In genomic region chr17:28644782-28645575, GRCh38 we compare ENCODE assay signal across 1 cellular context.
TF ChIP-seq lines count a peak whose summit lies in the region.

Gene BLTP2 (minus strand): TSS chr17:28645158. CDS start chr17:28645056, 102 bp downstream.

TF ChIP-seq in GM12878, 131 proteins besides CTCF, POLR2A, EP300 and RAD21 (continued from another document):
- TF ChIP-seq ZBTB11 (CRISPR knock-in tag; IDR thresholded peaks at IDR 0.05), result peak; percentile 81
- no peak for TF ChIP-seq ZZZ3 (IDR thresholded peaks at IDR 0.05; ENCODE audit: control insufficient read depth, insufficient read length, low read depth)
- peak; percentile 49; the same call in 1 of the 2 replicates for TF ChIP-seq FOXK2 (IDR thresholded peaks at IDR 0.05)
- TF ChIP-seq JUNB (IDR thresholded peaks at IDR 0.05), result no peak
- peak; percentile 60 for TF ChIP-seq NRF1 (conservative IDR thresholded peaks at IDR 0.05; ENCODE audit: low read depth, low read length)
- TF ChIP-seq MEF2B (IDR thresholded peaks at IDR 0.05; ENCODE audit: partially characterized antibody, poor library complexity, severe bottlenecking), result peak; percentile 7
- peak; percentile 31 for TF ChIP-seq SIX5 (IDR thresholded peaks at IDR 0.05; ENCODE audit: low read depth, low read length, severe bottlenecking)
- peak; percentile 50 for TF ChIP-seq E2F8 (IDR thresholded peaks at IDR 0.05; ENCODE audit: low read depth, partially characterized antibody)
- peak; percentile 65; the same call in 1 of the 2 replicates for TF ChIP-seq HDGF (IDR thresholded peaks at IDR 0.05)
- TF ChIP-seq RFX5 (IDR thresholded peaks at IDR 0.05; ENCODE audit: low read depth, low read length), result peak; percentile 37; the same call in 1 of the 2 replicates
- peak; percentile 66 for TF ChIP-seq HCFC1 (IDR thresholded peaks at IDR 0.05; ENCODE audit: low read length)
- 0 out of 2 replicates have a peak, but pooled peaks have one; percentile 19 for TF ChIP-seq NR2F1 (conservative IDR thresholded peaks at IDR 0.05)
- TF ChIP-seq MXI1 (IDR thresholded peaks at IDR 0.05; ENCODE audit: low read depth, low read length), result peak; percentile 73
- TF ChIP-seq SPI1 (IDR thresholded peaks at IDR 0.05; ENCODE audit: borderline replicate concordance, insufficient read depth, low read depth, low read length), result no peak
- no peak for TF ChIP-seq CBX3 (IDR thresholded peaks at IDR 0.05; ENCODE audit: borderline replicate concordance, low read depth)
- TF ChIP-seq BRCA1 (IDR thresholded peaks at IDR 0.05; ENCODE audit: low read depth, low read length), result no peak
- TF ChIP-seq YY1 (IDR thresholded peaks at IDR 0.05; ENCODE audit: low read depth, low read length), result peak; percentile 91
- peak; percentile 77; the same call in 1 of the 2 replicates for TF ChIP-seq SMARCA5 (IDR thresholded peaks at IDR 0.05)
- peak; percentile 83; the same call in 1 of the 2 replicates for TF ChIP-seq MLLT1 (IDR thresholded peaks at IDR 0.05)
- TF ChIP-seq CBFB (IDR thresholded peaks at IDR 0.05; ENCODE audit: low read depth), result 0 out of 2 replicates have a peak, but pooled peaks have one; percentile 42
- TF ChIP-seq BCL3 (IDR thresholded peaks at IDR 0.05; ENCODE audit: borderline replicate concordance, insufficient read depth, low read depth, low read length, poor library complexity, severe bottlenecking), result peak; percentile 60
- TF ChIP-seq DPF2 (IDR thresholded peaks at IDR 0.05), result 0 out of 2 replicates have a peak, but pooled peaks have one; percentile 59
- TF ChIP-seq RELA (IDR thresholded peaks at IDR 0.05; ENCODE audit: borderline replicate concordance, partially characterized antibody), result no peak
- TF ChIP-seq PML (IDR thresholded peaks at IDR 0.05; ENCODE audit: low read length), result peak; percentile 55; the same call in 1 of the 2 replicates
- TF ChIP-seq IKZF1 (conservative IDR thresholded peaks at IDR 0.05), result peak; percentile 76
- no peak for TF ChIP-seq MYB (IDR thresholded peaks at IDR 0.05; ENCODE audit: borderline replicate concordance, low read depth, low read length)
- no peak for TF ChIP-seq ETV6 (conservative IDR thresholded peaks at IDR 0.05 in 1 of 2, IDR thresholded peaks at IDR 0.05 in 1 of 2; ENCODE audit: borderline replicate concordance in 1 of 2, low read depth in 1 of 2)
- TF ChIP-seq MYC (IDR thresholded peaks at IDR 0.05; ENCODE audit: insufficient read depth, insufficient read length, insufficient replicate concordance, low read length, severe bottlenecking), result peak; percentile 64
- peak; percentile 55; the same call in 1 of the 2 replicates for TF ChIP-seq ZNF24 (IDR thresholded peaks at IDR 0.05)
- peak; percentile 67 for TF ChIP-seq ELK1 (IDR thresholded peaks at IDR 0.05; ENCODE audit: low read depth, low read length)
- peak; percentile 30 for TF ChIP-seq E4F1 (IDR thresholded peaks at IDR 0.05; ENCODE audit: borderline replicate concordance, partially characterized antibody)
- 0 out of 2 replicates have a peak, but pooled peaks have one; percentile 43 for TF ChIP-seq ZNF207 (IDR thresholded peaks at IDR 0.05; ENCODE audit: borderline replicate concordance)
- TF ChIP-seq ATF7 (IDR thresholded peaks at IDR 0.05; ENCODE audit: low read depth), result peak; percentile 73
- 0 out of 2 replicates have a peak, but pooled peaks have one; percentile 36 for TF ChIP-seq SMAD5 (IDR thresholded peaks at IDR 0.05; ENCODE audit: low read depth)
- TF ChIP-seq MAX (IDR thresholded peaks at IDR 0.05; ENCODE audit: low read depth, low read length), result peak; percentile 82
- no peak for TF ChIP-seq IRF4 (IDR thresholded peaks at IDR 0.05; ENCODE audit: low read depth, low read length)
- TF ChIP-seq GATAD2B (conservative IDR thresholded peaks at IDR 0.05; ENCODE audit: low read depth), result peak; percentile 79; the same call in 1 of the 2 replicates
- TF ChIP-seq POLR2AphosphoS5 (IDR thresholded peaks at IDR 0.05; ENCODE audit: low read length), result peak; percentile 75; the same call in 1 of the 2 replicates
- TF ChIP-seq MEF2A (IDR thresholded peaks at IDR 0.05; ENCODE audit: insufficient read depth, low read depth, low read length), result no peak
